In the genomic region with DNA sequence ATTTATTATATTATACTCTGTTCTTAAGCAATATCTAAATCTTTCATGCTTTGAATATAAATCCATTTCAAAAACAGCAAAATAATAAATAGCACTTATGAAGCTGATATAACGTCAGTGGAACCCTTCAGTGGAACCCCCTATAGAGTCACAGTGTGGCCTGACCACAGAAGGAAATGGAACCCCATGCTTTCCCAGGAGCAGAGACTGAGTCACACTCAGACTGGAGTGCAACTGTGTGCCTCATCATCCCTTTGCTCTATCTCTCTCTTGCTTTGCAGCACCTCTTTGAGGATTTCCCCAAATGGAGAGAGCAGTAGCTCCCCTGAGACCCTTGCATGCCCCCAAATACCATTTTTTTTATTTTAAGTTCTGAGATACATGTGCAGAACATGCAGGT, we compare ENCODE assay signal across 30 cellular contexts. TPM values are rescaled to one million over a fixed set of nuclear protein-coding genes. Genes with fewer than 3 reads are reported as not detected.
"Had no signal": no experiment of that assay in that cellular context is flagged by ENCODE, and none has a peak within 500 bp of the region (broad histone marks: within the 10 kb centered on the region; RNA-seq: fewer than 3 reads in every experiment).

No MANE protein-coding gene starts in this region.

- H3K9ac ChIP-seq: parathyroid adenoma had no signal

- DNase-seq: activated CD4-positive, alpha-beta T cell treated with anti-CD3 and anti-CD28 coated beads for 48 hours; activated CD4-positive, alpha-beta T cell treated with anti-CD3 and anti-CD28 coated beads, Interleukin-2, amount 50 U/mL, for 48 hours; activated CD8-positive, alpha-beta memory T cell treated with anti-CD3 and anti-CD28 coated beads for 24 hours; activated effector memory CD4-positive, alpha-beta T cell treated with Interleukin-2 at 50 U/mL for 16 hours; activated naive CD4-positive, alpha-beta T cell treated with anti-CD3 and anti-CD28 coated beads for 36 hours; activated naive CD8-positive, alpha-beta T cell treated with anti-CD3 and anti-CD28 coated beads for 36 hours; adrenal gland; aorta; caudate nucleus; cortex of kidney; effector memory CD8-positive, alpha-beta T cell; naive thymus-derived CD8-positive, alpha-beta T cell; nucleus accumbens; psoas muscle; sigmoid colon; small intestine; stimulated activated CD4-positive, alpha-beta T cell treated with anti-CD3 and anti-CD28 coated beads, Interleukin-4, amount 100 ng/mL, for 4 hours; stimulated activated CD8-positive, alpha-beta memory T cell treated with anti-CD3 and anti-CD28 coated beads, Interleukin-4, amount 100 ng/mL, for 48 hours; WERI-Rb-1 had no signal

- H3K4me1 ChIP-seq: adrenal gland, parathyroid adenoma, psoas muscle, sigmoid colon, tibial nerve had no signal

- FAIRE-seq: endothelial cell of umbilical vein, frontal cortex, keratinocyte, small intestine, TTC549 had no signal

- H3K27me3 ChIP-seq: hepatocyte, sigmoid colon had no signal

- H3K4me2 ChIP-seq: hepatocyte had no signal

- H3K79me2 ChIP-seq: hepatocyte, parathyroid adenoma had no signal

- H3K4me3 ChIP-seq: adrenal gland, hepatocyte, psoas muscle, sigmoid colon, tibial nerve had no signal

- H3K9me3 ChIP-seq: adrenal gland, psoas muscle, sigmoid colon, tibial nerve had no signal

- H3K36me3 ChIP-seq: adrenal gland, sigmoid colon, tibial nerve, WERI-Rb-1 had no signal

- H3K27ac ChIP-seq: adrenal gland, hepatocyte, parathyroid adenoma, psoas muscle, sigmoid colon, tibial nerve, WERI-Rb-1 had no signal

- H2AFZ ChIP-seq: hepatocyte, parathyroid adenoma had no signal

RNA-seq across cellular contexts. Expression of a gene that starts 13.1 kb away (rescaled TPM):
- total RNA-seq: activated naive CD4-positive, alpha-beta T cell treated with anti-CD3 and anti-CD28 coated beads for 36 hours; activated naive CD8-positive, alpha-beta T cell treated with anti-CD3 and anti-CD28 coated beads for 36 hours; adrenal gland; aorta; chondrocyte; endothelial cell of umbilical vein; esophagus mucosa; lower leg skin; naive thymus-derived CD8-positive, alpha-beta T cell; psoas muscle; tibial nerve; ureter had no signal
- polyA plus RNA-seq: adrenal gland; aorta; endothelial cell of umbilical vein; keratinocyte; naive thymus-derived CD8-positive, alpha-beta T cell had no signal
